ENCODE assay signal across 6 cellular contexts in the genomic region with DNA sequence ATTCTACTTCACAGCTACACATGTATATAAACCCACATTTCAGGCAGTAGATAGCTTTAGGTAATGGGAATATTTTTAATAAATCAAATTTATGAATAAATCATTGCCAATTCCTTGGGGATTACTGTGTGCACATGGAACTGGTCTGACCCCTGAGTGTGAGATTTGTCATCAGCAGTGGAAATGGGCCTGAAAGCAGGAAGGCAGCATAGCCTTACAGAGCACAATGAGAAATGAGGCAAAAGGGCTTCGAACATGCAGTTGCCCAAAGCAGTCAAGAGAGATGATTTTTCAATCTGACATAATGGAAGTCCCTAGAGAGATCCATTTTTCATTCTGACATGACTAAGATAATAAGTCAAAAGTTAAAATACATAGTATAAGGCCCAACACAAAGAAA.
"Had no signal": no experiment of that assay in that cellular context is flagged by ENCODE, and none has a peak within 500 bp of the region (broad histone marks: within the 10 kb centered on the region; RNA-seq: fewer than 3 reads in every experiment).

No MANE protein-coding gene starts in this region.

- ATAC-seq: HepG2, K562 had no signal

- DNase-seq: IMR-90, KBM-7, KG1 had no signal

- H3K27ac ChIP-seq: HL-60 had no signal

- H3K4me3 ChIP-seq: K562 had no signal
